In genomic region chr12:6229224-6229748, GRCh38 we compare ENCODE assay signal across 10 cellular contexts. TPM values are rescaled to one million over a fixed set of nuclear protein-coding genes. Genes with fewer than 3 reads are reported as not detected.
A peak's percentile ranks its signal among the peaks of the same experiment; 100 is the strongest.
DNase-seq lines count a peak whose midpoint lies in the region; TF ChIP-seq lines count a peak whose summit lies in the region.
"Had no signal": no experiment of that assay in that cellular context is flagged by ENCODE, and none has a peak within 500 bp of the region (broad histone marks: within the 10 kb centered on the region; RNA-seq: fewer than 3 reads in every experiment).

No MANE protein-coding gene starts in this region.

- peaks cover 100% of the 10 kb centered on the region for H3K4me1 ChIP-seq in suprapubic skin

- TF ChIP-seq CTCF in HFFc6 (IDR thresholded peaks at IDR 0.05) = no peak
- TF ChIP-seq CTCF in suprapubic skin (IDR thresholded peaks at IDR 0.05) = no peak

- peaks cover 39% of the 10 kb centered on the region for H3K4me1 Mint-ChIP-seq in HFFc6 (ENCODE audit: low read depth)
- peaks cover 20% of the 10 kb centered on the region for H3K4me1 Mint-ChIP-seq in activated T-helper 1 cell treated with anti-CD3 and anti-CD28 coated beads, Interleukin-12 subunit alpha, Interleukin-12 subunit beta, Interleukin-2, Interleukin-4 antibody, amounts not matched to agents 30 ng/mL and 10 ng/mL and 1 ng/mL, durations not matched to agents 14 hours and 24 hours and 36 hours (ENCODE audit: low read depth)

- no peaks in the 10 kb centered on the region for H3K9me3 Mint-ChIP-seq in HFFc6
- H3K9me3 Mint-ChIP-seq in activated T-helper 1 cell treated with anti-CD3 and anti-CD28 coated beads, Interleukin-12 subunit alpha, Interleukin-12 subunit beta, Interleukin-2, Interleukin-4 antibody, amounts not matched to agents 30 ng/mL and 10 ng/mL and 1 ng/mL, durations not matched to agents 14 hours and 24 hours and 36 hours = no peaks in the 10 kb centered on the region
- H3K9me3 Mint-ChIP-seq: activated naive CD4-positive, alpha-beta T cell treated with anti-CD3 and anti-CD28 coated beads, Interleukin-2, amount 10 ng/mL, durations not matched to agents 7 days and 5 days had no signal

- H3K27ac ChIP-seq in layer of hippocampus (ENCODE audit: low read depth, low read length) (peak overlapping the region; percentile 97), suprapubic skin (peak overlapping the region; percentile 96)

- H3K27me3 ChIP-seq in layer of hippocampus (ENCODE audit: control insufficient read depth, insufficient read depth, low read length) (no peaks in the 10 kb centered on the region), suprapubic skin (no peaks in the 10 kb centered on the region)

- DNase-seq in HFFc6 (no peak), suprapubic skin (ENCODE audit: low spot score in 2 of 2) (no peak), NCI-H345 treated with DMSO at 0.1 percent for 48 hours (lab: John Stamatoyannopoulos, UW; ENCODE audit: unreplicated experiment) (no peak), cortex of kidney (lab: John Stamatoyannopoulos, UW) (no peak), NCI-H1436 (lab: John Stamatoyannopoulos, UW) (no peak)
- DNase-seq in activated T-helper 1 cell treated with anti-CD3 and anti-CD28 coated beads, Interleukin-12 subunit alpha, Interleukin-12 subunit beta, Interleukin-2, Interleukin-4 antibody, amounts not matched to agents 30 ng/mL and 10 ng/mL and 1 ng/mL, durations not matched to agents 14 hours and 24 hours and 36 hours (ENCODE audit: low spot score) = no peak
- DNase-seq: activated naive CD4-positive, alpha-beta T cell treated with anti-CD3 and anti-CD28 coated beads, Interleukin-2, amount 10 ng/mL, durations not matched to agents 7 days and 5 days; NCI-H2107; stimulated activated naive CD8-positive, alpha-beta T cell treated with anti-CD3 and anti-CD28 coated beads, Interleukin-15, Interleukin-2, amounts not matched to agents 100 U/mL and 50 U/mL, for 24 hours had no signal

- peaks cover 3% of the 10 kb centered on the region for H3K36me3 ChIP-seq in suprapubic skin

- H3K9me3 ChIP-seq in suprapubic skin = no peaks in the 10 kb centered on the region

- no peak for TF ChIP-seq EP300 in suprapubic skin (IDR thresholded peaks at IDR 0.05)

- H3K27ac Mint-ChIP-seq in HFFc6 = peak overlapping the region; percentile 99
- peak overlapping the region; percentile 49 for H3K27ac Mint-ChIP-seq in activated T-helper 1 cell treated with anti-CD3 and anti-CD28 coated beads, Interleukin-12 subunit alpha, Interleukin-12 subunit beta, Interleukin-2, Interleukin-4 antibody, amounts not matched to agents 30 ng/mL and 10 ng/mL and 1 ng/mL, durations not matched to agents 14 hours and 24 hours and 36 hours
- H3K27ac Mint-ChIP-seq: activated naive CD4-positive, alpha-beta T cell treated with anti-CD3 and anti-CD28 coated beads, Interleukin-2, amount 10 ng/mL, durations not matched to agents 7 days and 5 days had no signal

- peak overlapping the region; percentile 6 for H3K4me3 ChIP-seq in suprapubic skin

- peak overlapping the region; percentile 80 for H3K4me3 Mint-ChIP-seq in HFFc6
- H3K4me3 Mint-ChIP-seq in activated T-helper 1 cell treated with anti-CD3 and anti-CD28 coated beads, Interleukin-12 subunit alpha, Interleukin-12 subunit beta, Interleukin-2, Interleukin-4 antibody, amounts not matched to agents 30 ng/mL and 10 ng/mL and 1 ng/mL, durations not matched to agents 14 hours and 24 hours and 36 hours = no peak overlapping the region
- H3K4me3 Mint-ChIP-seq: activated naive CD4-positive, alpha-beta T cell treated with anti-CD3 and anti-CD28 coated beads, Interleukin-2, amount 10 ng/mL, durations not matched to agents 7 days and 5 days had no signal

- intact Hi-C loops in activated T-helper 1 cell treated with anti-CD3 and anti-CD28 coated beads, Interleukin-12 subunit alpha, Interleukin-12 subunit beta, Interleukin-2, Interleukin-4 antibody, amounts not matched to agents 30 ng/mL and 10 ng/mL and 1 ng/mL, durations not matched to agents 14 hours and 24 hours and 36 hours (cut with micrococcal nuclease) = no loop called here

- no peaks in the 10 kb centered on the region for H3K36me3 Mint-ChIP-seq in HFFc6 (ENCODE audit: low read depth)
- no peaks in the 10 kb centered on the region for H3K36me3 Mint-ChIP-seq in activated T-helper 1 cell treated with anti-CD3 and anti-CD28 coated beads, Interleukin-12 subunit alpha, Interleukin-12 subunit beta, Interleukin-2, Interleukin-4 antibody, amounts not matched to agents 30 ng/mL and 10 ng/mL and 1 ng/mL, durations not matched to agents 14 hours and 24 hours and 36 hours (ENCODE audit: low read depth)
- H3K36me3 Mint-ChIP-seq: activated naive CD4-positive, alpha-beta T cell treated with anti-CD3 and anti-CD28 coated beads, Interleukin-2, amount 10 ng/mL, durations not matched to agents 7 days and 5 days had no signal

- WGBS in suprapubic skin = 31% methylated on average over 14 of the region's 14 CpGs

- peaks cover 2% of the 10 kb centered on the region for H3K27me3 Mint-ChIP-seq in HFFc6 (ENCODE audit: insufficient read depth)
- H3K27me3 Mint-ChIP-seq in activated T-helper 1 cell treated with anti-CD3 and anti-CD28 coated beads, Interleukin-12 subunit alpha, Interleukin-12 subunit beta, Interleukin-2, Interleukin-4 antibody, amounts not matched to agents 30 ng/mL and 10 ng/mL and 1 ng/mL, durations not matched to agents 14 hours and 24 hours and 36 hours (ENCODE audit: insufficient read depth) = no peaks in the 10 kb centered on the region

- no peak for TF ChIP-seq POLR2A in suprapubic skin (IDR thresholded peaks at IDR 0.05)

RNA-seq across cellular contexts. Expression of gene CD9, which starts 29.1 kb away (rescaled TPM):
- total RNA-seq in HFFc6 (2021; fragmentation: NEBNext Ultra II Directional; extraction: Animal tissue kit (Norgen Biotek cat#: 25700)) = 10 to 100 TPM; 43.2 to 72.6 (median 46.4) TPM
- total RNA-seq in activated T-helper 1 cell treated with anti-CD3 and anti-CD28 coated beads, Interleukin-12 subunit alpha, Interleukin-12 subunit beta, Interleukin-2, Interleukin-4 antibody, amounts not matched to agents 30 ng/mL and 10 ng/mL and 1 ng/mL, durations not matched to agents 14 hours and 24 hours and 36 hours = 47.4 and 50.9 TPM in 2 replicates
- total RNA-seq in suprapubic skin = 100 to 1,000 TPM; 420 to 548 (median 475) TPM
